In the genomic region with DNA sequence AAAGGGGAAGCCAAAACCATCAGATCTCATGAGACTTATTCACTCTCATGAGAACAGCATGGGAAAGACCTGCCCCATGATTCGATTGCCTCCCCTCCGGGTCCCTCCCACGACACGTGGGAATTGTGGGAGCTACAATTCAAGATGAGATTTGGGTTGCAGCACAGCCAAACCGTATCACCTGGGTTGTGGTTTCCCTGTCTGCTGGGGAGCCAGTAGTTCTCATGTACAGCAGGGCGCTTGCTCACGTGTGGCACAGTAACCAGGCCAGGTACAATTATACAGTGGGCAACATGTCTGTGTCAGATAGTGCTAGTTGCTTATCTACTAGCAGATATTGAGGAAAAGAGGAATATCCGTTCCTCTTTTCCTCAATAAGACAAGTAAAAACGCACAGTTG, we compare ENCODE assay signal across 37 cellular contexts. TPM values are rescaled to one million over a fixed set of nuclear protein-coding genes. Genes with fewer than 3 reads are reported as not detected.
"Had no signal": no experiment of that assay in that cellular context is flagged by ENCODE, and none has a peak within 500 bp of the region (broad histone marks: within the 10 kb centered on the region; RNA-seq: fewer than 3 reads in every experiment).

No MANE protein-coding gene starts in this region.

- H3K4me3 Mint-ChIP-seq: mesothelial cell of epicardium; naive B cell; natural killer cell; nephron progenitor cell; neural progenitor cell; stimulated activated memory B cell treated with anti-CD40 and anti-IgM and Interleukin-4, amounts not matched to agents 10 μg/mL and 1 μg/mL and 100 μg/mL, for 72 hours; stimulated activated naive CD8-positive, alpha-beta T cell treated with anti-CD3 and anti-CD28 coated beads, Interleukin-15, amount 100 ng/mL, for 72 hours had no signal

- H3K79me2 ChIP-seq: parathyroid adenoma had no signal

- H3K9me3 Mint-ChIP-seq: naive B cell; natural killer cell; stimulated activated naive CD8-positive, alpha-beta T cell treated with anti-CD3 and anti-CD28 coated beads, Interleukin-15, amount 100 ng/mL, for 72 hours had no signal

- H3K4me1 Mint-ChIP-seq: mesothelial cell of epicardium, nephron progenitor cell, neural progenitor cell had no signal

- DNase-seq: hypothalamus; kidney glomerular epithelial cell; left cardiac atrium; left ventricle myocardium superior; lower lobe of right lung; mammary epithelial cell; mesendoderm; naive B cell; natural killer cell; nephron progenitor cell; occipital lobe; right lobe of liver; stimulated activated CD4-positive, alpha-beta T cell treated with anti-CD3 and anti-CD28 coated beads, Interleukin-1b, Interleukin-23, amount 100 ng/mL, for 48 hours; stimulated activated CD4-positive, alpha-beta T cell treated with anti-CD3 and anti-CD28 coated beads, Interleukin-2, amount 100 ng/mL, for 48 hours; stimulated activated CD4-positive, alpha-beta T cell treated with anti-CD3 and anti-CD28 coated beads, Interleukin-4, amount 100 ng/mL, for 4 hours; stimulated activated CD8-positive, alpha-beta memory T cell treated with anti-CD3 and anti-CD28 coated beads, Interleukin-4, amount 100 ng/mL, for 48 hours; stimulated activated naive CD4-positive, alpha-beta T cell treated with Interleukin-2 at 50 U/mL for 16 hours; stimulated activated naive CD8-positive, alpha-beta T cell treated with anti-CD3 and anti-CD28 coated beads, Interleukin-15, amount 100 ng/mL, for 72 hours; substantia nigra; transverse colon; upper lobe of left lung had no signal

- H3K4me3 ChIP-seq: lower lobe of right lung, neural progenitor cell, right atrium auricular region, right lobe of liver, smooth muscle cell, transverse colon, upper lobe of left lung, vagina had no signal

- H3K27me3 ChIP-seq: neural progenitor cell, neutrophil, right atrium auricular region, right lobe of liver, transverse colon, upper lobe of left lung, vagina had no signal

- H3K36me3 Mint-ChIP-seq: mesothelial cell of epicardium, naive B cell, natural killer cell, neural progenitor cell had no signal

- H3K9ac ChIP-seq: neural progenitor cell, parathyroid adenoma had no signal

- FAIRE-seq: keratinocyte had no signal

- H3K4me2 ChIP-seq: neural progenitor cell, smooth muscle cell had no signal

- H3K36me3 ChIP-seq: lower lobe of right lung, neural progenitor cell, neutrophil, right atrium auricular region, right lobe of liver, transverse colon, upper lobe of left lung, vagina had no signal

- H3K4me1 ChIP-seq: lower lobe of right lung, neural progenitor cell, parathyroid adenoma, right atrium auricular region, right lobe of liver, transverse colon, upper lobe of left lung, vagina had no signal

- H3K27me3 Mint-ChIP-seq: naive B cell; stimulated activated memory B cell treated with anti-CD40 and anti-IgM and Interleukin-4, amounts not matched to agents 10 μg/mL and 1 μg/mL and 100 μg/mL, for 72 hours; stimulated activated naive CD8-positive, alpha-beta T cell treated with anti-CD3 and anti-CD28 coated beads, Interleukin-15, amount 100 ng/mL, for 72 hours had no signal

- H3K27ac ChIP-seq: lower lobe of right lung, neural progenitor cell, neutrophil, parathyroid adenoma, right atrium auricular region, right lobe of liver, transverse colon, upper lobe of left lung, vagina had no signal

- ATAC-seq: left cardiac atrium; left lobe of liver; left ventricle myocardium superior; lower lobe of right lung; natural killer cell; right lobe of liver; stimulated activated memory B cell treated with anti-CD40 and anti-IgM and Interleukin-4, amounts not matched to agents 10 μg/mL and 1 μg/mL and 100 μg/mL, for 72 hours; stimulated activated naive CD8-positive, alpha-beta T cell treated with anti-CD3 and anti-CD28 coated beads, Interleukin-15, amount 100 ng/mL, for 72 hours had no signal

- H2AFZ ChIP-seq: neural progenitor cell, parathyroid adenoma had no signal

- H3K9me3 ChIP-seq: lower lobe of right lung, neutrophil, right atrium auricular region, right lobe of liver, transverse colon, upper lobe of left lung, vagina had no signal

- H3K27ac Mint-ChIP-seq: mesothelial cell of epicardium; natural killer cell; nephron progenitor cell; neural progenitor cell; stimulated activated memory B cell treated with anti-CD40 and anti-IgM and Interleukin-4, amounts not matched to agents 10 μg/mL and 1 μg/mL and 100 μg/mL, for 72 hours; stimulated activated naive CD8-positive, alpha-beta T cell treated with anti-CD3 and anti-CD28 coated beads, Interleukin-15, amount 100 ng/mL, for 72 hours had no signal

RNA-seq across cellular contexts. Expression of gene RS1, which starts 11.1 kb away (rescaled TPM):
- total RNA-seq: left cardiac atrium, left lobe of liver, left ventricle myocardium superior, mammary epithelial cell, mesothelial cell of epicardium, mononuclear cell, natural killer cell, osteocyte, posterior vena cava, pulmonary artery endothelial cell, right atrium auricular region, right lobe of liver, smooth muscle cell, temporal lobe, transverse colon, urinary bladder, vagina had no signal
- polyA plus RNA-seq: keratinocyte, mammary epithelial cell, smooth muscle cell, urinary bladder had no signal

RNA-seq across cellular contexts. Expression of gene PPEF1, which starts 24.4 kb away (rescaled TPM):
- total RNA-seq: left lobe of liver, mammary epithelial cell, pulmonary artery endothelial cell, right lobe of liver, transverse colon, vagina had no signal
- polyA plus RNA-seq: keratinocyte, mammary epithelial cell had no signal
